In genomic region chr1:248837794-248838356, GRCh38 we compare ENCODE assay signal across 8 cellular contexts. TPM values are rescaled to one million over a fixed set of nuclear protein-coding genes. Genes with fewer than 3 reads are reported as not detected.
DNase-seq lines count a peak whose midpoint lies in the region; ATAC-seq lines count a peak whose summit lies in the region.

TSS of gene ZNF672 (plus strand) at chr1:248838224. CDS start at chr1:248847275, 9,051 bp downstream.

- peak; percentile 72 for ATAC-seq in GM19351 (IDR thresholded peaks at IDR 0.05; ENCODE audit: unreplicated experiment)
- ATAC-seq in HG03520 (IDR thresholded peaks at IDR 0.05; ENCODE audit: unreplicated experiment): peak; percentile 80
- ATAC-seq in left colon: peak; percentile 83

- intact Hi-C loops in left colon (cut with DNase I, micrococcal nuclease): no loop called here

- DNase-seq in C1 segment of cervical spinal cord (lab: John Stamatoyannopoulos, UW) (peak; percentile 69 to 99 (median 97)), NCI-H526 treated with DMSO at 0.1 percent for 48 hours (lab: John Stamatoyannopoulos, UW) (peak; percentile 86), left colon (peak; percentile 97 to 98)
- peak; percentile 96 for DNase-seq in activated CD4-positive, alpha-beta T cell treated with anti-CD3 and anti-CD28 coated beads for 48 hours
- peak; percentile 87 to 91 for DNase-seq in stimulated activated CD4-positive, alpha-beta T cell treated with anti-CD3 and anti-CD28 coated beads, Interleukin-1b, Interleukin-23, amount 100 ng/mL, for 4 hours (ENCODE audit: low read depth in 2 of 2)

- H3K27ac ChIP-seq in cingulate gyrus (ENCODE audit: low read depth, low read length): peak within 1 kb of the TSS; percentile 99

RNA-seq across cellular contexts. Expression of gene ZNF672, which starts in this region (rescaled TPM):
- 10 to 100 TPM; 32.9 to 36.2 TPM for total RNA-seq in left colon

Comparison
In these comparisons a context has a peak if more than half of its experiments do, and no peak if none do; other contexts are left out.
1. Peak in every context shown above with its lines: DNase-seq, ATAC-seq and H3K27ac ChIP-seq.